ENCODE assay signal across 8 cellular contexts in the genomic region with DNA sequence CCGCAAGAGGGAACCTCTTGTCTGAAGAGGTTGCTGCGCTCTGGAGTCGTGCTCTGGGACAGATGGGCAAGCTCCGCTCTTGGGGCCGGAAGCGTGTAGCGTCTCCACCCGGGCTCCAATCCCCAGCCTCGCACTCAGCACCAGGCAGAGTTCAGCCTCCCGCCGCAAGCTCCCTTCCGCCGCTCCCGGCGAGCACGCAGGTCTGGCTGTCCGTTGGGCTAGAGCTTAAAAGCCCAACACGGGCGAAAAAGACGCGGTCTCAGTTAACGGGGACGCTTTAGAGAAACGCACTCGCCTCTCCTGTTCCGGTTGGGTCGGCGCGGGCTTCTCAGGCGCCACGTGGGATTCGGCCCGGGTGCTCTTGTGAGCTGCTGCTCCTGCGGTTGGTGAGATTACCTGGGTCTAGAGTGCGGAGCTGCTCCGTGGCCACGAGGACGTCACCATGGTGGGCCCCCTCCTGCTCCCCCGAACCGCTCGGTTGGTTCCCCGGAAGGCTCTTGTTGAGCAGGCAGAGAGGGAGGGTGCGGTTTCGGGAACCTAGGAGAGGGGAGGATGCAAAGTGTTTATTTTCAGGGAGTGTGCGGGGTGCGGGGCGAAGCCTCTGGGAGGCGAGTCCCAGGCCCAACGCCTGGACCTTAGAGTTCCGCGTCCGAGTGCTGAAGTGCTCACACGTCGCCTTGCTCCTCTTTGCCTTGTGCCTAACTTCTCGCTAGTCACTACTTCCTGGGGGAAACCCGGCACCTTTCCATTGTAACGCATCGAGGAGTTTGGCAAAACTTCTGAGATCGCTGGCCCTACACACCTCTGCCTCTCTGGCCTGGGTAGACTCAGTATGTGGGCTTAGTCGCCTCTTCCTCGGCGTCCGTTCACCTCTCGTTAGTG. TPM values are rescaled to one million over a fixed set of nuclear protein-coding genes. Genes with fewer than 3 reads are reported as not detected.
DNase-seq lines count a peak whose midpoint lies in the region; ATAC-seq, FAIRE-seq and TF ChIP-seq lines count a peak whose summit lies in the region.

A gene (plus strand): TSS at position 331 of the 882 bp plus-strand sequence. CDS start 112 bp downstream, at position 443.

- intact Hi-C loops in HepG2 (cut with micrococcal nuclease; ENCODE audit: unreplicated experiment), result loop anchor here (1.0 to 2.0 kb wide), 2 partner anchors 50 to 328 kb away; a partner anchor contains a TSS

- peak within 1 kb of the TSS; percentile 99 for H3K27ac ChIP-seq in BLaER1
- peak within 1 kb of the TSS; percentile 99 for H3K27ac ChIP-seq in HepG2 (ENCODE audit: extremely low read length, insufficient read depth, low read length)

- H3K79me2 ChIP-seq in HepG2 (ENCODE audit: insufficient read depth, low read length), result peaks cover 44% of the 10 kb centered on the region

- peak; percentile 23; the same call in 1 of the 2 replicates for TF ChIP-seq RAD21 in HepG2 (CRISPR knock-in tag; IDR thresholded peaks at IDR 0.05)

- H3K36me3 ChIP-seq in BLaER1 (peaks cover 21% of the 10 kb centered on the region), HepG2 (replicated peaks in 1 of 2; ENCODE audit: control insufficient read depth in 1 of 2, insufficient read depth in 2 of 2, low read length in 2 of 2) (0 out of 5 replicates have a peak, but pooled peaks cover 0 to 6% of the 10 kb centered on the region in 2 experiments)

- CTCF ChIA-PET in HepG2 (lab: Yijun Ruan, JAX; ENCODE audit: low intra/inter-chr PET ratio, low total read pairs), result no interaction called here

- in situ Hi-C loops in HepG2 (cut with HindIII; ENCODE audit: extremely low pct_ligation_motif_present, low pct_unique_long_range_greater_than_20kb), result no loop called here

- H3K4me3 ChIP-seq in BLaER1 (peak within 1 kb of the TSS; percentile 91), HepG2 (replicated peaks in 1 of 3; ENCODE audit: insufficient read depth in 1 of 3, low read depth in 2 of 3, low read length in 3 of 3) (peak within 1 kb of the TSS; percentile 63 to 98 (median 94))

- TF ChIP-seq EP300 in HepG2 (IDR thresholded peaks at IDR 0.05; ENCODE audit: low read depth in 2 of 2, low read length in 2 of 2) (peak in 1 of 2 experiments; percentile 64; a peak in 2 of 4 replicates), HepG2 (CRISPR knock-in tag; IDR thresholded peaks at IDR 0.05; ENCODE audit: borderline replicate concordance) (0 out of 2 replicates have a peak, but pooled peaks have one; percentile 37)

- H3K27me3 ChIP-seq in BLaER1 (no peaks in the 10 kb centered on the region), HepG2 (ENCODE audit: control insufficient read depth in 1 of 2, insufficient read depth in 2 of 2, low read length in 2 of 2) (peaks cover 0 to 4% of the 10 kb centered on the region in 2 experiments; a peak in 1 of 5 replicates)

- FAIRE-seq in HepG2 (lab: Jason Lieb, UNC), result peak; percentile 76

- POLR2A ChIA-PET in HepG2 (lab: Yijun Ruan, JAX), result interaction anchor here (0.9 to 1.6 kb wide), 11 partner anchors 9 to 811 kb away, joined by 3 to 7 read pairs (median 4); no protein-coding TSS in a partner anchor

- WGBS in HepG2 (ENCODE audit: low lambda C conversion rate), result 1% methylated on average over 35 of the region's 64 CpGs

- TF ChIP-seq POLR2A in HepG2 (IDR thresholded peaks at IDR 0.05; ENCODE audit: insufficient read depth in 1 of 2, low read depth in 2 of 2, low read length in 2 of 2), result peak; percentile 82 to 90

- H3K4me1 ChIP-seq in BLaER1, result peaks cover 30% of the 10 kb centered on the region
- peaks cover 22% of the 10 kb centered on the region for H3K4me1 ChIP-seq in HepG2 (ENCODE audit: insufficient read depth, low read length)

- peak within 1 kb of the TSS; percentile 32 for H2AFZ ChIP-seq in HepG2 (ENCODE audit: low read length)

- TSS peak; percentile 82 for BruUV-seq in HepG2 (replicated peaks; lab: Mats Ljungman, UMichigan)

- peaks cover 35% of the 10 kb centered on the region for H4K20me1 ChIP-seq in BLaER1
- 0 out of 2 replicates have a peak, but pooled peaks cover 8% of the 10 kb centered on the region for H4K20me1 ChIP-seq in HepG2 (ENCODE audit: insufficient read depth, low read length)

- ATAC-seq in GM19324 (IDR thresholded peaks at IDR 0.05; ENCODE audit: low FRiP score, unreplicated experiment) (peak; percentile 94), HG03469 (IDR thresholded peaks at IDR 0.05; ENCODE audit: unreplicated experiment) (peak; percentile 74), HepG2 (peak; percentile 97)

- DNase-seq in NCI-H526 treated with DMSO at 0.1 percent for 48 hours (lab: John Stamatoyannopoulos, UW), result peak; percentile 83
- DNase-seq in activated CD4-positive, alpha-beta T cell treated with anti-CD3 and anti-CD28 coated beads, Interleukin-2, amount 50 U/mL, for 24 hours (ENCODE audit: low read depth in 1 of 2, low spot score in 1 of 2), result peak; percentile 75 to 87
- peak; percentile 96 for DNase-seq in dermis blood vessel endothelial cell
- peak; percentile 92 for DNase-seq in HepG2 (ENCODE audit: low spot score)
- DNase-seq in stimulated activated CD4-positive, alpha-beta T cell treated with anti-CD3 and anti-CD28 coated beads, Interleukin-4, amount 100 ng/mL, for 1 hour, result peak; percentile 83

- H3K9ac ChIP-seq in BLaER1 (peak within 1 kb of the TSS; percentile 98), HepG2 (ENCODE audit: insufficient read depth, low read depth, low read length) (peak within 1 kb of the TSS; percentile 98)

- 0 out of 2 replicates have a peak, but pooled peaks cover 4% of the 10 kb centered on the region for H3K9me3 ChIP-seq in BLaER1
- no peaks in the 10 kb centered on the region for H3K9me3 ChIP-seq in HepG2 (ENCODE audit: low read length)

- TF ChIP-seq CTCF in HepG2 (CRISPR knock-in tag; IDR thresholded peaks at IDR 0.05), result peak; percentile 35

- H3K4me2 ChIP-seq in BLaER1 (peak within 1 kb of the TSS; percentile 73), HepG2 (ENCODE audit: low read depth, low read length) (peak within 1 kb of the TSS; percentile 67)

TF ChIP-seq in HepG2, 621 proteins besides CTCF, POLR2A, EP300 and RAD21 (continues in another document):
- TF ChIP-seq ZNF781 (CRISPR knock-in tag; IDR thresholded peaks at IDR 0.05; ENCODE audit: borderline replicate concordance, not compliant biosample characterization), result peak; percentile 94
- 0 out of 2 replicates have a peak, but pooled peaks have one; percentile 10 for TF ChIP-seq ZNF20 (CRISPR knock-in tag; IDR thresholded peaks at IDR 0.05)
- TF ChIP-seq U2AF1 (optimal IDR thresholded peaks at IDR 0.05; ENCODE audit: low read depth, low read length), result peak; percentile 94
- 0 out of 2 replicates have a peak, but pooled peaks have one; percentile 49 for TF ChIP-seq FLYWCH1 (CRISPR knock-in tag; IDR thresholded peaks at IDR 0.05)
- peak; percentile 98 for TF ChIP-seq KAT8 (CRISPR knock-in tag; IDR thresholded peaks at IDR 0.05)
- peak; percentile 49; the same call in 1 of the 2 replicates for TF ChIP-seq ZSCAN22 (CRISPR knock-in tag; IDR thresholded peaks at IDR 0.05)
- TF ChIP-seq MLLT10 (CRISPR knock-in tag; IDR thresholded peaks at IDR 0.05), result no peak
- 0 out of 2 replicates have a peak, but pooled peaks have one; percentile 49 for TF ChIP-seq ZNF615 (CRISPR knock-in tag; IDR thresholded peaks at IDR 0.05; ENCODE audit: borderline replicate concordance)
- TF ChIP-seq, protein P1, sequence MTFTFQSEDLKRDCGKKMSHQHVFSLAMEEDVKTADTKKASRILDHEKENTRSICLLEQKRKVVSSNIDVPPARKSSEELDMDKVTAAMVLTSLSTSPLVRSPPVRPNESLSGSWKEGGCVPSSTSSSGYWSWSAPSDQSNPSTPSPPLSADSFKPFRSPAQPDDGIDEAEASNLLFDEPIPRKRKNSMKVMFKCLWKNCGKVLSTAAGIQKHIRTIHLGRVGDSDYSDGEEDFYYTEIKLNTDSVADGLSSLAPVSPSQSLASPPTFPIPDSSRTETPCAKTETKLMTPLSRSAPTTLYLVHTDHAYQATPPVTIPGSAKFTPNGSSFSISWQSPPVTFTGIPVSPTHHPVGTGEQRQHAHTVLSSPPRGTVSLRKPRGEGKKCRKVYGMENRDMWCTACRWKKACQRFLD (CRISPR knock-in tag; IDR thresholded peaks at IDR 0.05; ENCODE audit: borderline replicate concordance), result peak; percentile 92
- TF ChIP-seq SRY (CRISPR knock-in tag; IDR thresholded peaks at IDR 0.05), result peak; percentile 80; the same call in 1 of the 2 replicates
- peak; percentile 17; the same call in 1 of the 2 replicates for TF ChIP-seq ZNF709 (CRISPR knock-in tag; IDR thresholded peaks at IDR 0.05)
- peak; percentile 94 for TF ChIP-seq ZFP37 (CRISPR knock-in tag; IDR thresholded peaks at IDR 0.05; ENCODE audit: borderline replicate concordance)
- no peak for TF ChIP-seq JARID2 (CRISPR knock-in tag; IDR thresholded peaks at IDR 0.05; ENCODE audit: insufficient replicate concordance)
- TF ChIP-seq SRF (IDR thresholded peaks at IDR 0.05; ENCODE audit: low read depth, low read length), result peak; percentile 36; the same call in 1 of the 2 replicates
- TF ChIP-seq ZNF605 (CRISPR knock-in tag; IDR thresholded peaks at IDR 0.05), result peak; percentile 97
- no peak for TF ChIP-seq NBN (conservative IDR thresholded peaks at IDR 0.05)

RNA-seq across cellular contexts. Expression of the gene that starts here (rescaled TPM):
- 27.3 and 32.5 TPM in 2 replicates for total RNA-seq in dermis blood vessel endothelial cell
- total RNA-seq in HepG2 (2016; rRNA removed; fragmentation: Illumina TruSeq; extraction: Trizol), result 52.5 and 69.0 TPM in 2 replicates
- total RNA-seq in HepG2 (2016; cell fraction: cytosol; rRNA removed; fragmentation: Illumina TruSeq; extraction: Trizol; ENCODE audit: low read depth), result 11.9 and 13.1 TPM in 2 replicates
- 50.9 and 66.9 TPM in 2 replicates for total RNA-seq in HepG2 (2016; cell fraction: insoluble cytoplasmic fraction; rRNA removed; fragmentation: Illumina TruSeq; extraction: Trizol)
- 16.5 and 17.2 TPM in 2 replicates for total RNA-seq in HepG2 (2016; cell fraction: membrane; rRNA removed; fragmentation: Illumina TruSeq; extraction: Trizol)
- total RNA-seq in HepG2 (2016; cell fraction: nucleus; rRNA removed; fragmentation: Illumina TruSeq; extraction: Trizol), result 44.0 and 49.8 TPM in 2 replicates
- 5.5 and 8.1 TPM in 2 replicates for polyA plus RNA-seq in HepG2 (2011; rRNA removed)
- 4.3 and 6.7 TPM in 2 replicates for polyA plus RNA-seq in HepG2 (2011; cell fraction: cytosol; rRNA removed)
- 5.6 and 6.9 TPM in 2 replicates for polyA plus RNA-seq in HepG2 (2011; cell fraction: nucleus; rRNA removed)
- 27.0 and 34.3 TPM in 2 replicates for polyA plus RNA-seq in HepG2 (2012)
- 8.3 and 9.3 TPM in 2 replicates for polyA plus RNA-seq in HepG2 (2016; cell fraction: cytosol; fragmentation: Illumina TruSeq; extraction: Trizol; ENCODE audit: low read depth)
- 57.7 and 64.9 TPM in 2 replicates for polyA plus RNA-seq in HepG2 (2016; cell fraction: insoluble cytoplasmic fraction; fragmentation: Illumina TruSeq; extraction: Trizol; ENCODE audit: low read depth)
- 9.0 and 9.8 TPM in 2 replicates for polyA plus RNA-seq in HepG2 (2016; cell fraction: membrane; fragmentation: Illumina TruSeq; extraction: Trizol; ENCODE audit: low read depth)
- 23.1 and 23.7 TPM in 2 replicates for polyA plus RNA-seq in HepG2 (2016; cell fraction: nucleus; fragmentation: Illumina TruSeq; extraction: Trizol; ENCODE audit: insufficient read depth, low read depth)
- 7.5 and 13.3 TPM in 2 replicates for polyA minus RNA-seq in HepG2 (2011; rRNA and poly(A)+ RNA removed; ENCODE audit: low replicate concordance)
- 8.4 and 11.8 TPM in 2 replicates for polyA minus RNA-seq in HepG2 (2011; cell fraction: cytosol; rRNA and poly(A)+ RNA removed)
- 72.2 and 87.8 TPM in 2 replicates for polyA minus RNA-seq in HepG2 (2011; cell fraction: nucleus; rRNA and poly(A)+ RNA removed)

Comparison
In these comparisons a context has a peak if more than half of its experiments do, and no peak if none do; other contexts are left out.
1. Peak in every context shown above with its lines: DNase-seq, ATAC-seq, H3K4me3 ChIP-seq and H3K27ac ChIP-seq.